In genomic region chrX:1451676-1452496, GRCh38 we compare ENCODE assay signal across 8 cellular contexts. TPM values are rescaled to one million over a fixed set of nuclear protein-coding genes. Genes with fewer than 3 reads are reported as not detected.
DNase-seq lines count a peak whose midpoint lies in the region; ATAC-seq and TF ChIP-seq lines count a peak whose summit lies in the region.
"Had no signal": no experiment of that assay in that cellular context is flagged by ENCODE, and none has a peak within 500 bp of the region (broad histone marks: within the 10 kb centered on the region; RNA-seq: fewer than 3 reads in every experiment).

No MANE protein-coding gene starts in this region.

- DNase-seq in Karpas-422: peak; percentile 60
- peak in 4 of 7 donors; percentile 52 to 67 (median 60) for DNase-seq in adrenal gland
- peak; percentile 39 to 44 for DNase-seq in left colon
- DNase-seq in testis: peak; percentile 11
- DNase-seq: NCI-H526 treated with DMSO at 0.1 percent for 48 hours had no signal

- H3K79me2 ChIP-seq in Karpas-422 (ENCODE audit: low read length): peaks cover 58% of the 10 kb centered on the region

- ATAC-seq in left colon: no peak
- ATAC-seq in HG02981 (IDR thresholded peaks at IDR 0.05; ENCODE audit: unreplicated experiment): no peak
- no peak for ATAC-seq in GM19328 (IDR thresholded peaks at IDR 0.05; ENCODE audit: unreplicated experiment)
- no peak for ATAC-seq in HG03039 (IDR thresholded peaks at IDR 0.05; ENCODE audit: unreplicated experiment)

- no peaks in the 10 kb centered on the region for H3K27me3 ChIP-seq in Karpas-422 (ENCODE audit: low read length)
- no peaks in the 10 kb centered on the region for H3K27me3 ChIP-seq in adrenal gland
- H3K27me3 ChIP-seq in testis: no peaks in the 10 kb centered on the region

- H3K9me2 ChIP-seq in Karpas-422 (replicated peaks; ENCODE audit: insufficient read depth, low read length): no peaks in the 10 kb centered on the region

- intact Hi-C loops in adrenal gland (cut with DNase I) (loop anchor here in 1 of 2 donors (10.0 kb wide), 1 partner anchor 1143 kb away; no protein-coding TSS in a partner anchor), left colon (cut with DNase I, micrococcal nuclease) (loop anchor here in 1 of 2 donors (5.0 to 10.0 kb wide), 2 partner anchors 60 to 143 kb away; partner anchors contain the start of genes AKAP17A and SLC25A6), testis (cut with DNase I; ENCODE audit: low total_unique reads) (loop anchor here (10.0 kb wide), 1 partner anchor 143 kb away; the partner anchor contains the start of gene AKAP17A)

- H3K4me3 ChIP-seq in Karpas-422 (ENCODE audit: low read length): peak overlapping the region; percentile 95
- peak overlapping the region; percentile 61 to 97 (median 80) for H3K4me3 ChIP-seq in adrenal gland
- H3K4me3 ChIP-seq in testis: peak overlapping the region; percentile 82 to 91

- peak overlapping the region; percentile 95 for H3K9ac ChIP-seq in Karpas-422 (ENCODE audit: low read length)

- WGBS in adrenal gland, 4 donors: 22 to 29% (median 28%) methylated on average over 23 of the region's 23 CpGs
- 18 to 24% methylated on average over 23 of the region's 23 CpGs for WGBS in testis, 2 donors

- H3K4me2 ChIP-seq in Karpas-422 (ENCODE audit: low read depth, low read length, poor library complexity, severe bottlenecking): peak overlapping the region; percentile 80

- H3K27ac ChIP-seq in Karpas-422 (ENCODE audit: low read length) (peak overlapping the region; percentile 77), adrenal gland (peak overlapping the region in 3 of 5 donors; percentile 60 to 100 (median 66)), testis (peak overlapping the region; percentile 64 to 96)

- H3K4me1 ChIP-seq in Karpas-422 (ENCODE audit: low read length) (peaks cover 32% of the 10 kb centered on the region), adrenal gland (replicated peaks in 1 of 2) (peaks cover 8 to 10% of the 10 kb centered on the region in 2 donors), testis (peaks cover 16% of the 10 kb centered on the region)

- TF ChIP-seq POLR2A in adrenal gland (IDR thresholded peaks at IDR 0.05) (no peak), testis (IDR thresholded peaks at IDR 0.05) (no peak)

- no peak for TF ChIP-seq CTCF in adrenal gland (IDR thresholded peaks at IDR 0.05)
- no peak for TF ChIP-seq CTCF in testis (IDR thresholded peaks at IDR 0.05)

- no peaks in the 10 kb centered on the region for H4K20me1 ChIP-seq in Karpas-422 (ENCODE audit: insufficient read depth, low read depth, low read length)

- H3K9me3 ChIP-seq in Karpas-422 (ENCODE audit: low read length) (no peaks in the 10 kb centered on the region; the same call in 1 of the 2 replicates), adrenal gland (replicated peaks in 1 of 3) (no peaks in the 10 kb centered on the region), testis (no peaks in the 10 kb centered on the region)

- peaks cover 33% of the 10 kb centered on the region for H3K36me3 ChIP-seq in Karpas-422 (ENCODE audit: insufficient read depth, low read length)
- H3K36me3 ChIP-seq in adrenal gland (replicated peaks in 1 of 2): no peaks in the 10 kb centered on the region
- no peaks in the 10 kb centered on the region for H3K36me3 ChIP-seq in testis (ENCODE audit: low read depth, missing control alignments)

- H2AFZ ChIP-seq in Karpas-422 (ENCODE audit: low read length): no peak overlapping the region

RNA-seq across cellular contexts. Expression of gene ASMTL, which starts 0.8 kb away (rescaled TPM):
- 18.4 and 51.0 TPM in 2 replicates for total RNA-seq in Karpas-422 (2014; rRNA removed; shearing (Covaris generic); ENCODE audit: low replicate concordance)
- total RNA-seq in adrenal gland (10 to 100 TPM; 24.5 to 35.5 (median 31.1) TPM), left colon (10 to 100 TPM; 14.6 to 19.9 TPM), testis (10 to 100 TPM; 31.0 to 41.2 TPM)
- polyA plus RNA-seq in adrenal gland (10 to 100 TPM; 15.9 to 31.3 (median 29.1) TPM), testis (ENCODE audit: insufficient read depth, low read depth, low replicate concordance) (27.0 TPM)

RNA-seq across cellular contexts. Expression of gene SLC25A6, which starts 60.0 kb away (rescaled TPM):
- 209 and 367 TPM in 2 replicates for total RNA-seq in Karpas-422 (2014; rRNA removed; shearing (Covaris generic); ENCODE audit: low replicate concordance)
- total RNA-seq in adrenal gland (100 to 1,000 TPM; 217 to 509 (median 412) TPM), left colon (100 to 1,000 TPM; 452 to 482 TPM), testis (100 to 1,000 TPM; 171 to 293 TPM)
- polyA plus RNA-seq in adrenal gland (100 to 1,000 TPM; 191 to 462 (median 276) TPM), testis (ENCODE audit: insufficient read depth, low read depth, low replicate concordance) (157 TPM)
